Comparison of ENCODE assay signal across 8 cellular contexts in the genomic region with DNA sequence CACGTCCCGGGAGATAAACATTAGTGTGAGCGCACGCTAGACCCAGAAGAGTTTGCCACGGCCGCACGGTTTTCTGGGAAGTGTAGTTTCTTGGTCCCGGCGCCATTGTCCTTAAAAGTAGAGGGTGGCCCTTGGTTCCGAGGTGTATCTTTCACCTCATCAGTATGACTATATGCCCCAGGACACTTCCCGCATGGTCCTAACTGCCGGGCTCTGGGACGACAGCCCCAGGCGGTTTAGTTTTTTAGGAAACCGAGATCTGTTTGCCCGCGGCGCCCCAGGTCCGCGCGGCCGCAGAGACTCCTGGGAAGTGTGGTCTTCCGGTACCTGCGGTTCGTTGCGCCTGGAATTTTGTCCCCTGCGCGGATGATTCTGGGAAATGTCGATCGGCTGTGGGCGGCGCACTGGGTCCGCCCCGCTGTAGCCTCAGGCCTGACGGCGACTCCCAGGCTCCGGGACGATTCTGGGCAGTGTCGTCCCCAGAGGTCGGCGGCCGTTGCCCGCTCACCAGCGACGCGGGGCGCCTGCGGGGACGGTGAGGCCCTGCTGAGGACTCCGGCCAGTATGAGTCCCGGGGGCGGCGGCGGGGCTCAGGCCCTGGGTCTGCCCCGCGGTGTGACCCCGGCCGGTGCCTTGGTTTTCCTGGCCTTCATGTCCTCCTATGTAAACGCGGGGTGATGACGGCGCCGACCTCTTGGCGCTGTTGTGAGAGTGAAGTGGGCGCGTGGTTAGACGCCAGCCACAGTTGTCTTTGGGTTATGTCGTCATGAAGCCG. TPM values are rescaled to one million over a fixed set of nuclear protein-coding genes. Genes with fewer than 3 reads are reported as not detected.
DNase-seq lines count a peak whose midpoint lies in the region; ATAC-seq, FAIRE-seq and TF ChIP-seq lines count a peak whose summit lies in the region.

A gene (plus strand): TSS at position 418 of the 775 bp plus-strand sequence. CDS start 795 bp downstream, outside the sequence.

- in situ Hi-C loops in ACHN (cut with HindIII; ENCODE audit: low pct_ligation_motif_present, low pct_unique_long_range_greater_than_20kb, low sequenced_read_pairs) = no loop called here

- FAIRE-seq in bronchial epithelial cell (lab: Jason Lieb, UNC) = no peak

- ATAC-seq in GM18870 (IDR thresholded peaks at IDR 0.05; ENCODE audit: unreplicated experiment) (peak; percentile 63), HG03108 (IDR thresholded peaks at IDR 0.05; ENCODE audit: unreplicated experiment) (peak; percentile 79)

- peak within 1 kb of the TSS; percentile 91 to 97 (median 94) for H3K27ac ChIP-seq in spleen

- peaks cover 13 to 38% (median 27%) of the 10 kb centered on the region in 6 donors for H3K4me1 ChIP-seq in spleen

- TF ChIP-seq CTCF in WI38 (IDR thresholded peaks at IDR 0.05; ENCODE audit: low read depth, low read length) (no peak), bronchial epithelial cell (IDR thresholded peaks at IDR 0.05; ENCODE audit: insufficient read depth, low read length, severe bottlenecking) (no peak), spleen (IDR thresholded peaks at IDR 0.05 in 8 of 11, conservative IDR thresholded peaks at IDR 0.05 in 3 of 11) (peak in 2 of 11 experiments; percentile 6 to 8)

- TF ChIP-seq POLR2A in spleen (IDR thresholded peaks at IDR 0.05) = no peak

- peak within 1 kb of the TSS; percentile 80 for H3K4me3 ChIP-seq in WI38 (ENCODE audit: low read depth, low read length)
- H3K4me3 ChIP-seq in bronchial epithelial cell (ENCODE audit: low read depth, low read length) = peak within 1 kb of the TSS; percentile 79
- peak within 1 kb of the TSS; percentile 65 to 95 (median 70) for H3K4me3 ChIP-seq in spleen

- peak; percentile 88 for DNase-seq in ACHN
- peak; percentile 89 for DNase-seq in NCI-H2171 treated with DMSO at 0.1 percent for 48 hours (lab: John Stamatoyannopoulos, UW)
- peak; percentile 77 for DNase-seq in bronchial epithelial cell (ENCODE audit: low read depth)
- peak; percentile 94 for DNase-seq in inferior parietal cortex (ENCODE audit: extremely low spot score)
- peak; percentile 94 for DNase-seq in spleen

- H3K27me3 ChIP-seq in bronchial epithelial cell (ENCODE audit: control insufficient read depth, insufficient read depth, low read length) (no peaks in the 10 kb centered on the region), spleen (replicated peaks in 1 of 7) (no peaks in the 10 kb centered on the region)

- intact Hi-C loops in spleen (cut with DNase I; ENCODE audit: low total_unique reads) = loop anchor here (10.0 kb wide), 1 partner anchor 59 kb away; a partner anchor contains a TSS

- H3K9me3 ChIP-seq in spleen = peaks cover 3 to 42% (median 26%) of the 10 kb centered on the region in 8 donors

- 0 to 2% (median 0%) methylated on average over 22 to 69 of the region's 69 CpGs for WGBS in spleen, 5 donors

- H3K36me3 ChIP-seq in bronchial epithelial cell (ENCODE audit: control insufficient read depth, insufficient read depth, low read length) (peaks cover 1% of the 10 kb centered on the region), spleen (peaks cover 0 to 39% (median 30%) of the 10 kb centered on the region in 6 donors)

RNA-seq across cellular contexts. Expression of the gene that starts here (rescaled TPM):
- 10.5 and 11.3 TPM in 2 replicates for total RNA-seq in bronchial epithelial cell
- total RNA-seq in spleen = 10 to 100 TPM in 6 of 7 donors, 1 to 10 TPM in 1; 7.9 to 36.5 (median 13.8) TPM
- polyA plus RNA-seq in spleen = 10 to 100 TPM in 1 of 3 donors, 1 to 10 TPM in 2; 6.8 to 13.4 (median 7.2) TPM

Comparison
In these comparisons a context has a peak if more than half of its experiments do, and no peak if none do; other contexts are left out.
1. Peak in every context shown above with its lines: DNase-seq, ATAC-seq, H3K4me3 ChIP-seq and H3K27ac ChIP-seq.